1 cellular context compared by ENCODE assay signal in genomic region chr9:26949604-26950003, GRCh38.
TF ChIP-seq lines count a peak whose summit lies in the region.

No MANE protein-coding gene starts in this region.

TF ChIP-seq in K562, 482 proteins besides CTCF, POLR2A, EP300 and RAD21:
- TF ChIP-seq CEBPB (tag; IDR thresholded peaks at IDR 0.05) (peak; percentile 69), ETV1 (tag; conservative IDR thresholded peaks at IDR 0.05; ENCODE audit: low read depth) (no peak)
